In genomic region chr11:118010738-118011461, GRCh38 we compare ENCODE assay signal across 8 cellular contexts. TPM values are rescaled to one million over a fixed set of nuclear protein-coding genes. Genes with fewer than 3 reads are reported as not detected.
DNase-seq lines count a peak whose midpoint lies in the region; ATAC-seq and TF ChIP-seq lines count a peak whose summit lies in the region.

No MANE protein-coding gene starts in this region.

- peak; percentile 68 for DNase-seq in GDM1 (lab: John Stamatoyannopoulos, UW)
- peak in 5 of 10 donors; percentile 28 to 47 (median 41) for DNase-seq in dorsolateral prefrontal cortex
- DNase-seq in SHP77 treated with DMSO at 0.1 percent for 48 hours (lab: John Stamatoyannopoulos, UW), result no peak
- DNase-seq in activated T-cell treated with anti-CD3 and anti-CD28 coated beads, Interleukin-2, amount 50 U/mL, for 1 hour, result no peak
- no peak for DNase-seq in NCI-H2227 treated with DMSO at 0.1 percent for 48 hours (lab: John Stamatoyannopoulos, UW)

- H3K4me1 ChIP-seq in skeletal muscle tissue (ENCODE audit: control insufficient read depth in 3 of 3, insufficient read depth in 3 of 3, low read length in 3 of 3), result peaks cover 0 to 6% (median 3%) of the 10 kb centered on the region in 3 donors

- no peaks in the 10 kb centered on the region for H3K36me3 ChIP-seq in skeletal muscle tissue (ENCODE audit: control insufficient read depth in 3 of 3, insufficient read depth in 3 of 3, low read length in 3 of 3)

- H3K27me3 ChIP-seq in dorsolateral prefrontal cortex, result no peaks in the 10 kb centered on the region
- peaks cover 0 to 14% (median 10%) of the 10 kb centered on the region in 3 donors for H3K27me3 ChIP-seq in skeletal muscle tissue (ENCODE audit: control insufficient read depth in 3 of 3, insufficient read depth in 3 of 3, low read length in 3 of 3)

- ATAC-seq in GM19467 (IDR thresholded peaks at IDR 0.05; ENCODE audit: unreplicated experiment) (peak; percentile 70), HG03520 (IDR thresholded peaks at IDR 0.05; ENCODE audit: unreplicated experiment) (peak; percentile 71)

- H3K9ac ChIP-seq in skeletal muscle tissue (ENCODE audit: low read depth in 1 of 3, low read length in 3 of 3), result no peak overlapping the region

- no peaks in the 10 kb centered on the region for H3K9me3 ChIP-seq in skeletal muscle tissue (ENCODE audit: control insufficient read depth in 3 of 3, low read length in 3 of 3)

- H3K27ac ChIP-seq in dorsolateral prefrontal cortex (peak overlapping the region in 49 of 59 donors; percentile 14 to 85 (median 65)), skeletal muscle tissue (ENCODE audit: low read depth, low read length) (peak overlapping the region; percentile 51)

- no peak overlapping the region for H3K4me3 ChIP-seq in dorsolateral prefrontal cortex
- H3K4me3 ChIP-seq in skeletal muscle tissue (ENCODE audit: low read length in 3 of 3), result no peak overlapping the region

- TF ChIP-seq CTCF in dorsolateral prefrontal cortex (IDR thresholded peaks at IDR 0.05 in 54 of 56, conservative IDR thresholded peaks at IDR 0.05 in 2 of 56; ENCODE audit: low read depth in 1 of 56, partially characterized antibody in 56 of 56), result no peak

- intact Hi-C loops in dorsolateral prefrontal cortex (cut with DNase I), result no loop called here

RNA-seq across cellular contexts. Expression of gene IL10RA, which starts 24.7 kb away (rescaled TPM):
- total RNA-seq in dorsolateral prefrontal cortex, result 10 to 100 TPM in 47 of 120 experiments, 1 to 10 TPM in 73; 3.0 to 23.1 (median 8.5) TPM
- 8.9 TPM for total RNA-seq in skeletal muscle tissue
